8 cellular contexts compared by ENCODE assay signal in the genomic region with DNA sequence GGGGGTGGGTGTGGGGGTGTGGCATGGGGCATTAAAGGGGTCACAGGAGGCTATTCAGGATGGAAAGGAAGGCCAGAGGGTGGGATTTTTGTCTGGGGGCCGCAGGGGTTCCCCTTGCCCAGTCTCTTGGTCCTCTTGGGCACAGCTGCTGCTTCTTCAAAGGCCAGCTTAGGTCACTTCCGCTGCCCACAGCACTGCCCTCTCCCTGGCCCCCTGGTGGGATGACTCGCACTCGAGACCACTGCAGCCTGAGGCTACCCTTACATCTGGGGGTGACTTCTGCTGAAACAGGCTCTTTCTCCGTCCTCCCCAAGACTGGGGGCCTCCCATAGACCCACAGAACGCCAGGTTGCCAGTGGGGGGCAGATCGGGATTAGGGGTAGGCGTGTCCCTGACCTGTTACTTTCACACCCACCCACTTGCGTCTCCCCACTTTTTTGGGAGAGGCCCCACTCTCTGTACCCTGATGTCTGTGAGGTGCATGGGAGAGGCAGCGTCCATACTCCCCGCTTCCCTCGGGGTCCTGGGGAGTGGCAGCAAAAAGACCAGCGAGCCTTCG. TPM values are rescaled to one million over a fixed set of nuclear protein-coding genes. Genes with fewer than 3 reads are reported as not detected.
A peak's percentile ranks its signal among the peaks of the same experiment; 100 is the strongest.
DNase-seq lines count a peak whose midpoint lies in the region; ATAC-seq and TF ChIP-seq lines count a peak whose summit lies in the region.

No MANE protein-coding gene starts in this region.

- no peak for TF ChIP-seq EP300 in neural cell (conservative IDR thresholded peaks at IDR 0.05; ENCODE audit: poor library complexity, severe bottlenecking)

- H3K27me3 ChIP-seq in CD8-positive, alpha-beta T cell (ENCODE audit: insufficient read depth, low read length) = no peaks in the 10 kb centered on the region
- H3K27me3 ChIP-seq in mammary epithelial cell (ENCODE audit: insufficient read depth, low read length) (peaks cover 7% of the 10 kb centered on the region), neural cell (ENCODE audit: insufficient read depth, low read depth, low read length) (peaks cover 22% of the 10 kb centered on the region)

- H3K36me3 Mint-ChIP-seq in CD8-positive, alpha-beta T cell = no peaks in the 10 kb centered on the region
- peaks cover 3% of the 10 kb centered on the region for H3K36me3 Mint-ChIP-seq in IgD-negative memory B cell

- 38% methylated on average over 5 of the region's 14 CpGs for WGBS in mammary epithelial cell (ENCODE audit: low coverage, missing lambda C conversion rate)

- H3K4me1 Mint-ChIP-seq in CD8-positive, alpha-beta T cell (ENCODE audit: low read depth) = peaks cover 38% of the 10 kb centered on the region
- H3K4me1 Mint-ChIP-seq in IgD-negative memory B cell = peaks cover 13 to 14% (median 14%) of the 10 kb centered on the region in 3 donors

- H3K9ac ChIP-seq in mammary epithelial cell (ENCODE audit: insufficient read depth, low read length) (no peak overlapping the region), neural cell (ENCODE audit: low read length) (peak overlapping the region; percentile 36)

- H3K79me2 ChIP-seq in mammary epithelial cell (ENCODE audit: insufficient read depth, low read length) (peaks cover 7% of the 10 kb centered on the region), neural cell (replicated peaks; ENCODE audit: insufficient read depth, low read length) (no peaks in the 10 kb centered on the region)

- H2AFZ ChIP-seq in mammary epithelial cell (ENCODE audit: low read depth, low read length) = peak overlapping the region; percentile 81
- no peak overlapping the region for H2AFZ ChIP-seq in neural cell (ENCODE audit: low read depth, low read length)

- H3K4me2 ChIP-seq in mammary epithelial cell (ENCODE audit: insufficient read depth, low read depth, low read length) = peak overlapping the region; percentile 95
- no peak overlapping the region for H3K4me2 ChIP-seq in neural cell (ENCODE audit: low read length)

- H3K4me3 ChIP-seq in CD8-positive, alpha-beta T cell (ENCODE audit: low read depth, low read length) = peak overlapping the region; percentile 45
- H3K4me3 ChIP-seq in mammary epithelial cell (replicated peaks in 1 of 3; ENCODE audit: insufficient read depth in 1 of 3, low read depth in 2 of 3, low read length in 3 of 3) (no peak overlapping the region), neural cell (ENCODE audit: low read length) (peak overlapping the region; percentile 71)

- no peak for ATAC-seq in CD8-positive, alpha-beta T cell
- ATAC-seq in HG03108 (IDR thresholded peaks at IDR 0.05; ENCODE audit: unreplicated experiment) (no peak), GM18861 (IDR thresholded peaks at IDR 0.05; ENCODE audit: unreplicated experiment) (no peak)

- H3K4me3 Mint-ChIP-seq in CD8-positive, alpha-beta T cell = peak overlapping the region; percentile 74
- H3K4me3 Mint-ChIP-seq in IgD-negative memory B cell = peak overlapping the region; percentile 68 to 92 (median 88)

- CTCF ChIA-PET in CD8-positive, alpha-beta T cell (lab: Charles Lee) = interaction anchor here (0.7 to 6.5 kb wide), 7 partner anchors 18 to 103 kb away, joined by 3 to 103 read pairs (median 7); a partner anchor contains a TSS
- CTCF ChIA-PET in mammary epithelial cell (lab: Charles Lee; ENCODE audit: low non-redundant PET) = no interaction called here

- H3K36me3 ChIP-seq in CD8-positive, alpha-beta T cell (ENCODE audit: insufficient read depth, low read length) = no peaks in the 10 kb centered on the region
- no peaks in the 10 kb centered on the region for H3K36me3 ChIP-seq in mammary epithelial cell (ENCODE audit: insufficient read depth, low read length)
- H3K36me3 ChIP-seq in neural cell (ENCODE audit: insufficient read depth, low read length) = no peaks in the 10 kb centered on the region

- no peaks in the 10 kb centered on the region for H3F3A ChIP-seq in neural cell (ENCODE audit: insufficient read depth, low read length, poor library complexity, severe bottlenecking)

- no peak overlapping the region for H3K27ac ChIP-seq in CD8-positive, alpha-beta T cell (ENCODE audit: low read depth, low read length)
- H3K27ac ChIP-seq in mammary epithelial cell (ENCODE audit: insufficient read depth, low read depth, low read length) = no peak overlapping the region
- H3K27ac ChIP-seq in neural cell (ENCODE audit: low read length) = no peak overlapping the region

- no peak for DNase-seq in CD8-positive, alpha-beta T cell
- DNase-seq in mammary epithelial cell = no peak
- DNase-seq in posterior cingulate gyrus = no peak
- no peak for DNase-seq in amniotic stem cell (lab: John Stamatoyannopoulos, UW)

- H4K20me1 ChIP-seq in mammary epithelial cell (ENCODE audit: insufficient read depth, low read length) (no peaks in the 10 kb centered on the region), neural cell (ENCODE audit: insufficient read depth) (no peaks in the 10 kb centered on the region)

- H3K9me3 ChIP-seq in CD8-positive, alpha-beta T cell (ENCODE audit: low read length) = no peaks in the 10 kb centered on the region
- no peaks in the 10 kb centered on the region for H3K9me3 ChIP-seq in mammary epithelial cell (replicated peaks; ENCODE audit: insufficient read depth, low read length)
- H3K9me3 ChIP-seq in neural cell (ENCODE audit: low read length) = no peaks in the 10 kb centered on the region

- no peak overlapping the region for H3K27ac Mint-ChIP-seq in CD8-positive, alpha-beta T cell
- peak overlapping the region in 2 of 3 donors; percentile 80 to 98 for H3K27ac Mint-ChIP-seq in IgD-negative memory B cell

- POLR2A ChIA-PET in CD8-positive, alpha-beta T cell (lab: Charles Lee) = interaction anchor here (1.4 to 1.6 kb wide), 2 partner anchors 38 to 44 kb away, joined by 3 to 4 read pairs; no protein-coding TSS in a partner anchor

- intact Hi-C loops in CD8-positive, alpha-beta T cell (cut with DNase I, micrococcal nuclease) = loop anchor here in 1 of 2 experiments (1.0 to 5.0 kb wide), 4 partner anchors 18 to 546 kb away; a partner anchor contains a TSS
- intact Hi-C loops in mammary epithelial cell (cut with micrococcal nuclease) = loop anchor here (1.0 kb wide), 1 partner anchor 37 kb away; no protein-coding TSS in a partner anchor
- intact Hi-C loops in posterior cingulate gyrus (cut with DNase I) = loop anchor here (1.0 kb wide), 1 partner anchor 37 kb away; no protein-coding TSS in a partner anchor

- TF ChIP-seq CTCF in CD8-positive, alpha-beta T cell (IDR thresholded peaks at IDR 0.05) = no peak
- TF ChIP-seq CTCF in mammary epithelial cell (conservative IDR thresholded peaks at IDR 0.05 in 1 of 2, IDR thresholded peaks at IDR 0.05 in 1 of 2; ENCODE audit: extremely low read depth in 1 of 2, insufficient read depth in 1 of 2, low read depth in 1 of 2, low read length in 2 of 2) (no peak), neural cell (IDR thresholded peaks at IDR 0.05; ENCODE audit: poor library complexity, severe bottlenecking) (no peak)

- dilution Hi-C loops in mammary epithelial cell (cut with HindIII; ENCODE audit: low sequenced_read_pairs) = no loop called here

- TF ChIP-seq RAD21 in neural cell (conservative IDR thresholded peaks at IDR 0.05) = no peak

- no TSS peak for BruUV-seq in mammary epithelial cell (replicated peaks; lab: Mats Ljungman, UMichigan)

- in situ Hi-C loops in mammary epithelial cell (cut with MboI; ENCODE audit: low sequenced_read_pairs in 2 of 2) = no loop called here

- peaks cover 40% of the 10 kb centered on the region for H3K4me1 ChIP-seq in CD8-positive, alpha-beta T cell (ENCODE audit: insufficient read depth, low read length)
- H3K4me1 ChIP-seq in mammary epithelial cell (ENCODE audit: insufficient read depth, low read length) = peaks cover 25% of the 10 kb centered on the region

- peaks cover 5% of the 10 kb centered on the region for H3K9me3 Mint-ChIP-seq in CD8-positive, alpha-beta T cell
- H3K9me3 Mint-ChIP-seq in IgD-negative memory B cell = peaks cover 0 to 2% (median 0%) of the 10 kb centered on the region in 3 donors

- no peaks in the 10 kb centered on the region for H3K9me2 ChIP-seq in neural cell (ENCODE audit: insufficient read depth, low read length)

- H3K27me3 Mint-ChIP-seq in CD8-positive, alpha-beta T cell (ENCODE audit: low read depth) = peaks cover 2% of the 10 kb centered on the region
- peaks cover 3% of the 10 kb centered on the region for H3K27me3 Mint-ChIP-seq in IgD-negative memory B cell

RNA-seq across cellular contexts. Expression of a gene that starts 1.3 kb away (rescaled TPM):
- under 1 TPM in 1 of 2 experiments, not detected in 1; 0.42 TPM for total RNA-seq in CD8-positive, alpha-beta T cell
- polyA plus RNA-seq in IgD-negative memory B cell = 0.83 TPM
- under 1 TPM in 1 of 2 donors, not detected in 1; 0.33 TPM for total RNA-seq in mammary epithelial cell
- polyA plus RNA-seq in mammary epithelial cell = 0.15 TPM
- not detected for polyA minus RNA-seq in mammary epithelial cell
- 9.3 and 16.3 TPM in 2 replicates for polyA plus RNA-seq in neural cell
- polyA minus RNA-seq in neural cell = 1.4 and 1.9 TPM in 2 replicates

RNA-seq across cellular contexts. Expression of a gene that starts 3.0 kb away (rescaled TPM):
- total RNA-seq in CD8-positive, alpha-beta T cell = under 1 TPM; 0.35 to 0.69 TPM
- polyA plus RNA-seq in IgD-negative memory B cell (3.7 TPM), mammary epithelial cell (0.24 TPM), neural cell (18.3 and 18.4 TPM in 2 replicates)
- under 1 TPM; 0.38 to 0.50 TPM for total RNA-seq in mammary epithelial cell
- polyA minus RNA-seq in mammary epithelial cell (0.21 TPM), neural cell (22.6 and 26.1 TPM in 2 replicates)

RNA-seq across cellular contexts. Expression of a gene that starts 3.6 kb away (rescaled TPM):
- 1 to 10 TPM; 6.9 to 8.1 TPM for total RNA-seq in CD8-positive, alpha-beta T cell
- polyA plus RNA-seq in IgD-negative memory B cell (202 TPM), mammary epithelial cell (13.9 TPM), neural cell (2.6 and 3.4 TPM in 2 replicates)
- 10 to 100 TPM in 1 of 2 donors, 1 to 10 TPM in 1; 9.5 to 15.9 TPM for total RNA-seq in mammary epithelial cell
- polyA minus RNA-seq in mammary epithelial cell (8.8 TPM), neural cell (1.5 and 2.5 TPM in 2 replicates)

RNA-seq across cellular contexts. Expression of a gene that starts 19.9 kb away (rescaled TPM):
- 10 to 100 TPM; 18.2 to 18.4 TPM for total RNA-seq in CD8-positive, alpha-beta T cell
- 41.3 TPM for polyA plus RNA-seq in IgD-negative memory B cell
- total RNA-seq in mammary epithelial cell = 10 to 100 TPM; 15.7 to 37.9 TPM
- 15.6 TPM for polyA plus RNA-seq in mammary epithelial cell
- polyA minus RNA-seq in mammary epithelial cell = 26.4 TPM
- 87.7 and 103 TPM in 2 replicates for polyA plus RNA-seq in neural cell
- polyA minus RNA-seq in neural cell = 39.2 and 39.9 TPM in 2 replicates

RNA-seq across cellular contexts. Expression of a gene that starts 24.5 kb away (rescaled TPM):
- total RNA-seq in CD8-positive, alpha-beta T cell = not detected
- polyA plus RNA-seq in IgD-negative memory B cell (not detected), mammary epithelial cell (not detected), neural cell (not detected in 2 replicates)
- total RNA-seq in mammary epithelial cell = not detected
- polyA minus RNA-seq in mammary epithelial cell (not detected), neural cell (not detected in 2 replicates)

Comparison
In these comparisons a context has a peak if more than half of its experiments do, and no peak if none do; other contexts are left out.
1. H3K4me3 ChIP-seq: peak in CD8-positive, alpha-beta T cell (single experiment) and neural cell (single experiment); none in mammary epithelial cell (0 of 3).
2. RNA of a gene that starts 3.6 kb away (polyA plus RNA-seq): 202 TPM in IgD-negative memory B cell (single experiment); 13.9 TPM in mammary epithelial cell (single experiment) and 2.6 to 3.4 TPM in neural cell; every median in the first group is over 10 times any median in the second.